Comparison of ENCODE assay signal across 10 cellular contexts in the genomic region with DNA sequence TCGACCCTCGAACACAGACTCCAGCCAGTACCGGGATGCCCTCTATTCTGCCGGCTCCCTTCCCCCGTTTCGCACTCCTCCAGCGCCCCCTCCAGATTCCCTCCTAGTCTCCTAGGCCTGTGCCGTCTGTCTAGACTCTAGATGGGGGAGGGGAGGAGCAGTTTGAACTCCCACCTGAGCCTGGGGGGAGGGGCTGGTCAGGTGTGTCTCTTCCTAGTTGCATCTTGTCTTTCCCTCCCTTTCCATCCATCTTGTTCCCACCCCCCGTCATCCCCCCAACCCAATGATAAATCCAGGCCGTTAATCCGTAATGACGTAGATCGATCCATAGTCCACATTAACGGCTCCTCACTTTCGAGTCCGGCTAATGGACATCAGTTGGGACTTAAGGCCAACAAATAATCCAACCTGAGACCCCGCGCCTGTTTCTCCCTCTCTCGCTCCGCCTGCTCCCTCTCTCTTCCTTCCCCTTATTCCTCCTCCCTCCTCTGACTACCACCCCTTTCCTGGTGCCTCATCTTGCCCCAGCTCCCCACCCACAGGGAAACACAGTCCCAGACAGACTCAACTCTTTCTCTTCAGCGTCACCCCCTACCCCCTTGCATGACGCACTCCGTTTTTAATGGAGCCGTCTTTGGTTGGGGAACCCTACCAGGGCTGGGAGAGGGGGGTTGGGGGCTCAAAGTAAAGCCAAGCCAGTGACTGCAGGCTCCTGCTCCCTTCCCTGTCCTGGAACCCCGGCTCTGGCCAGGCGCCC. TPM values are rescaled to one million over a fixed set of nuclear protein-coding genes. Genes with fewer than 3 reads are reported as not detected.
A peak's percentile ranks its signal among the peaks of the same experiment; 100 is the strongest.
DNase-seq lines count a peak whose midpoint lies in the region; ATAC-seq and TF ChIP-seq lines count a peak whose summit lies in the region.
"Had no signal": no experiment of that assay in that cellular context is flagged by ENCODE, and none has a peak within 500 bp of the region (broad histone marks: within the 10 kb centered on the region; RNA-seq: fewer than 3 reads in every experiment).

No MANE protein-coding gene starts in this region.

- H2BK5ac ChIP-seq in mesenchymal stem cell (ENCODE audit: low read depth, low read length, poor library complexity, severe bottlenecking): no peak overlapping the region

- H3K27me3 ChIP-seq in cardiac muscle cell (peaks cover 100% of the 10 kb centered on the region), mesenchymal stem cell (ENCODE audit: control insufficient read depth in 1 of 2, insufficient read depth in 1 of 2, low read length in 2 of 2) (no peaks in the 10 kb centered on the region)

- peak overlapping the region; percentile 84 to 87 for H3K4ac ChIP-seq in mesenchymal stem cell (ENCODE audit: low read depth in 1 of 2, low read length in 2 of 2)

- H3K9me3 ChIP-seq in cardiac muscle cell (ENCODE audit: low read depth): no peaks in the 10 kb centered on the region
- H3K9me3 ChIP-seq in mesenchymal stem cell (ENCODE audit: control insufficient read depth, low read length): no peaks in the 10 kb centered on the region

- no peak overlapping the region for H3K23ac ChIP-seq in mesenchymal stem cell (ENCODE audit: low read length in 2 of 2)

- H3K4me1 ChIP-seq in cardiac muscle cell (ENCODE audit: low read depth) (no peaks in the 10 kb centered on the region), mesenchymal stem cell (ENCODE audit: control insufficient read depth, insufficient read depth, low read depth, low read length) (peaks cover 55% of the 10 kb centered on the region), urinary bladder (ENCODE audit: insufficient read depth) (no peaks in the 10 kb centered on the region)

- no peak for ATAC-seq in GM21717 (IDR thresholded peaks at IDR 0.05; ENCODE audit: unreplicated experiment)

- TF ChIP-seq CTCF in cardiac muscle cell (IDR thresholded peaks at IDR 0.05; ENCODE audit: low read depth, low read length): no peak

- H3K18ac ChIP-seq in mesenchymal stem cell (ENCODE audit: low read depth in 1 of 2, low read length in 2 of 2): peak overlapping the region; percentile 76 to 95

- peak overlapping the region; percentile 73 for H2BK15ac ChIP-seq in mesenchymal stem cell (ENCODE audit: low read depth, poor library complexity, severe bottlenecking)

- DNase-seq in cardiac muscle cell (ENCODE audit: low read depth in 1 of 2, low spot score in 1 of 2) (no peak), cardiac septum (ENCODE audit: low spot score) (no peak), amniotic epithelial cell (ENCODE audit: low read depth) (peak; percentile 83), mesenchymal stem cell (peak; percentile 89), NCI-H510A (lab: John Stamatoyannopoulos, UW) (no peak), SKM-1 treated with dmso at 0.1 percent for 144 hours (lab: John Stamatoyannopoulos, UW; ENCODE audit: unreplicated experiment) (no peak)
- DNase-seq: DND-41, NCI-H2107 had no signal

- H2AFZ ChIP-seq in mesenchymal stem cell (ENCODE audit: low read depth, low read length): no peak overlapping the region

- peak overlapping the region; percentile 64 for H2BK120ac ChIP-seq in mesenchymal stem cell (ENCODE audit: low read depth, low read length)

- no peaks in the 10 kb centered on the region for H3K79me1 ChIP-seq in mesenchymal stem cell (replicated peaks; ENCODE audit: low read length, poor library complexity, severe bottlenecking)

- peak overlapping the region; percentile 28 to 95 for H3K14ac ChIP-seq in mesenchymal stem cell (ENCODE audit: low read length in 2 of 2)

- H3K27ac ChIP-seq in cardiac muscle cell (no peak overlapping the region), mesenchymal stem cell (ENCODE audit: low read length, poor library complexity, severe bottlenecking) (peak overlapping the region; percentile 65), urinary bladder (ENCODE audit: low read depth) (no peak overlapping the region)

- intact Hi-C loops in cardiac septum (cut with DNase I): loop anchor here (10.0 kb wide), 1 partner anchor 352 kb away; no protein-coding TSS in a partner anchor

- peak overlapping the region; percentile 91 for H3K9ac ChIP-seq in mesenchymal stem cell (ENCODE audit: low read length)

- H4K91ac ChIP-seq in mesenchymal stem cell (ENCODE audit: low read length): peak overlapping the region; percentile 52

- H2AK5ac ChIP-seq in mesenchymal stem cell (ENCODE audit: low read length, severe bottlenecking): no peak overlapping the region

- H3K4me3 ChIP-seq in cardiac muscle cell (peak overlapping the region; percentile 25), mesenchymal stem cell (ENCODE audit: insufficient read depth in 1 of 2, low read depth in 1 of 2, low read length in 2 of 2) (peak overlapping the region; percentile 53 to 87), urinary bladder (ENCODE audit: low read depth, low read length) (peak overlapping the region; percentile 36)

- no peak overlapping the region for H4K8ac ChIP-seq in mesenchymal stem cell (ENCODE audit: low read length)

- H3K4me2 ChIP-seq in mesenchymal stem cell (ENCODE audit: low read length, poor library complexity, severe bottlenecking): peak overlapping the region; percentile 73

- H2BK12ac ChIP-seq in mesenchymal stem cell (ENCODE audit: low read length in 2 of 2): peak overlapping the region; percentile 18 to 45

- WGBS in mesenchymal stem cell: under 1% methylated on average over 14 of the region's 26 CpGs
- WGBS in urinary bladder: 17% methylated on average over 26 of the region's 26 CpGs

- H3K36me3 ChIP-seq in cardiac muscle cell (no peaks in the 10 kb centered on the region), mesenchymal stem cell (ENCODE audit: control insufficient read depth in 1 of 2, insufficient read depth in 2 of 2, low read depth in 1 of 2, low read length in 2 of 2) (peaks cover 23 to 24% of the 10 kb centered on the region in 2 experiments), urinary bladder (ENCODE audit: insufficient read depth) (no peaks in the 10 kb centered on the region)

RNA-seq across cellular contexts. Expression of a gene that starts 3.3 kb away (rescaled TPM):
- total RNA-seq in cardiac muscle cell: 0.24 TPM in 1 of 2 replicates, not detected in the other
- 0.46 and 1.9 TPM in 2 replicates for polyA plus RNA-seq in cardiac muscle cell
- not detected for total RNA-seq in cardiac septum
- polyA plus RNA-seq in mesenchymal stem cell (2013, experiment 1 of 2): 15.0 TPM
- 14.1 TPM for polyA plus RNA-seq in mesenchymal stem cell (2013, experiment 2 of 2)
- 0.16 TPM for total RNA-seq in urinary bladder
- polyA plus RNA-seq in urinary bladder: 1.2 TPM

RNA-seq across cellular contexts. Expression of a gene that starts 6.9 kb away (rescaled TPM):
- total RNA-seq in cardiac muscle cell (37.7 and 42.4 TPM in 2 replicates), cardiac septum (4.2 TPM), urinary bladder (10.8 TPM)
- polyA plus RNA-seq in cardiac muscle cell (24.7 and 24.9 TPM in 2 replicates), urinary bladder (6.1 TPM)
- polyA plus RNA-seq in mesenchymal stem cell (2013, experiment 1 of 2): 39.4 TPM
- polyA plus RNA-seq in mesenchymal stem cell (2013, experiment 2 of 2): 35.7 TPM

RNA-seq across cellular contexts. Expression of a gene that starts 7.9 kb away (rescaled TPM):
- total RNA-seq in cardiac muscle cell (0.12 TPM in 1 of 2 replicates, not detected in the other), cardiac septum (0.92 TPM), urinary bladder (3.1 TPM)
- polyA plus RNA-seq in cardiac muscle cell (not detected in 2 replicates), urinary bladder (4.0 TPM)
- polyA plus RNA-seq in mesenchymal stem cell (2013, experiment 1 of 2): 37.1 TPM
- 35.9 TPM for polyA plus RNA-seq in mesenchymal stem cell (2013, experiment 2 of 2)

RNA-seq across cellular contexts. Expression of a gene that starts 13.9 kb away (rescaled TPM):
- total RNA-seq in cardiac muscle cell (not detected in 2 replicates), cardiac septum (0.22 TPM), urinary bladder (2.5 TPM)
- polyA plus RNA-seq in cardiac muscle cell (0.81 TPM in 1 of 2 replicates, not detected in the other), urinary bladder (6.7 TPM)
- polyA plus RNA-seq in mesenchymal stem cell (2013, experiment 1 of 2): 108 TPM
- 115 TPM for polyA plus RNA-seq in mesenchymal stem cell (2013, experiment 2 of 2)

RNA-seq across cellular contexts. Expression of a gene that starts 18.2 kb away (rescaled TPM):
- total RNA-seq in cardiac muscle cell (not detected in 2 replicates), cardiac septum (not detected), urinary bladder (0.85 TPM)
- polyA plus RNA-seq in cardiac muscle cell (not detected in 2 replicates), urinary bladder (1.2 TPM)
- polyA plus RNA-seq in mesenchymal stem cell (2013, experiment 1 of 2): 53.4 TPM
- polyA plus RNA-seq in mesenchymal stem cell (2013, experiment 2 of 2): 50.0 TPM

Comparison
In these comparisons a context has a peak if more than half of its experiments do, and no peak if none do; other contexts are left out.
1. DNase-seq: peak in amniotic epithelial cell (single experiment) and mesenchymal stem cell (single experiment); none in cardiac muscle cell (0 of 2), cardiac septum (single experiment), NCI-H510A (single experiment) and SKM-1 treated with dmso at 0.1 percent for 144 hours (single experiment).
2. Peak in every context shown above with its lines, with median percentiles within 50 percentile points of each other: H3K4me3 ChIP-seq.